Comparison of ENCODE assay signal across 1 cellular context in genomic region chr7:46215987-46216567, GRCh38.
TF ChIP-seq lines count a peak whose summit lies in the region.

No MANE protein-coding gene starts in this region.

TF ChIP-seq in H1, 55 proteins besides CTCF, POLR2A, EP300 and RAD21:
- no peak for TF ChIP-seq TAF1 (IDR thresholded peaks at IDR 0.05; ENCODE audit: low read depth, low read length)
- no peak for TF ChIP-seq KDM1A (IDR thresholded peaks at IDR 0.05; ENCODE audit: borderline replicate concordance, low read length)
- peak; percentile 37; the same call in 1 of the 2 replicates for TF ChIP-seq CEBPB (IDR thresholded peaks at IDR 0.05; ENCODE audit: low read depth, low read length)
- no peak for TF ChIP-seq HDAC2 (IDR thresholded peaks at IDR 0.05; ENCODE audit: borderline replicate concordance in 1 of 2, low read depth in 2 of 2, low read length in 2 of 2)
- TF ChIP-seq RFX5 (IDR thresholded peaks at IDR 0.05; ENCODE audit: borderline replicate concordance, low read depth, low read length) = no peak
- 0 out of 2 replicates have a peak, but pooled peaks have one; percentile 27 for TF ChIP-seq E2F6 (IDR thresholded peaks at IDR 0.05)
- TF ChIP-seq MAFK (IDR thresholded peaks at IDR 0.05; ENCODE audit: low read depth, low read length) = no peak
- TF ChIP-seq KDM4A (IDR thresholded peaks at IDR 0.05; ENCODE audit: low read depth, low read length, severe bottlenecking) = no peak
TF ChIP-seq in H1: peak in this region for 2.
